14 cellular contexts compared by ENCODE assay signal in the genomic region with DNA sequence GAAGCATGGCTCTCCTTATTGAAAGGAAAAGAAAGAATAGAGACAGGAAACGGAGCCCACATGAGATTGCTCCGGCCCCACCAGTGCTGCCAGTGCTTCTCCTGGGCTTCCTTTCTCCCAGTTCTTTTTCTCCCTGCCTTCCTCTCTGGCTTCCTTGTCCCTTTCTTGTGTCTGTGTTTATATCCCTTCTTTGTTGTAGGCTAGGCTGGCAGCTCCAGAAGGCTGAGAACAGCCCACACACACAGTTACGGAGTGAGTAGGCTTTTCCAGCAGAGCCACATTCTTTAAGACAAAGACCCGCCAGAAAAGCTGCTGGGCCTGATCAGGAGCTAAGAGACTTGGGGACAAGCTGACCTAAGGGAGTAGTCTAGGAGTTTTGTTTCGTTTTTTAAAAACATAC. TPM values are rescaled to one million over a fixed set of nuclear protein-coding genes. Genes with fewer than 3 reads are reported as not detected.
DNase-seq lines count a peak whose midpoint lies in the region; TF ChIP-seq lines count a peak whose summit lies in the region.
"Had no signal": no experiment of that assay in that cellular context is flagged by ENCODE, and none has a peak within 500 bp of the region (broad histone marks: within the 10 kb centered on the region; RNA-seq: fewer than 3 reads in every experiment).

No MANE protein-coding gene starts in this region.

- H2BK120ac ChIP-seq in neuronal stem cell (ENCODE audit: low read depth, low read length), result no peak overlapping the region

- H3K9me3 ChIP-seq in left ventricle myocardium inferior (replicated peaks), result no peaks in the 10 kb centered on the region
- no peaks in the 10 kb centered on the region for H3K9me3 ChIP-seq in neuronal stem cell (replicated peaks in 1 of 2; ENCODE audit: control insufficient read depth in 2 of 2, insufficient read depth in 1 of 2, low read depth in 1 of 2, low read length in 2 of 2)
- no peaks in the 10 kb centered on the region for H3K9me3 ChIP-seq in uterus
- H3K9me3 ChIP-seq: right lobe of liver had no signal

- H3K27me3 ChIP-seq in left ventricle myocardium inferior (ENCODE audit: low read depth) (no peaks in the 10 kb centered on the region), neuronal stem cell (ENCODE audit: control insufficient read depth in 3 of 3, insufficient read depth in 3 of 3, low read depth in 1 of 3, low read length in 3 of 3) (no peaks in the 10 kb centered on the region), uterus (no peaks in the 10 kb centered on the region)
- H3K27me3 ChIP-seq: right lobe of liver had no signal

- no CpG with 5 or more reads among the region's 5 CpGs for WGBS in neuronal stem cell (ENCODE audit: extremely low coverage in 2 of 2, insufficient read length in 2 of 2, insufficient replicate concordance in 1 of 2), 2 donors

- H3K4me2 ChIP-seq in neuronal stem cell (ENCODE audit: insufficient read depth, low read length, poor library complexity, severe bottlenecking), result no peak overlapping the region

- peak overlapping the region; percentile 20 for H3K4me3 ChIP-seq in left ventricle myocardium inferior
- no peak overlapping the region for H3K4me3 ChIP-seq in neuronal stem cell (ENCODE audit: low read length in 2 of 2)
- H3K4me3 ChIP-seq in uterus, result no peak overlapping the region
- H3K4me3 ChIP-seq: right lobe of liver had no signal

- H3K27ac ChIP-seq in left ventricle myocardium inferior (replicated peaks) (peak overlapping the region; percentile 75), neuronal stem cell (replicated peaks; ENCODE audit: low read length) (peak overlapping the region; percentile 19), uterus (peak overlapping the region; percentile 75 to 81)
- H3K27ac ChIP-seq: 22Rv1 had no signal

- H4K8ac ChIP-seq in neuronal stem cell (ENCODE audit: low read depth, low read length), result no peak overlapping the region

- no peak overlapping the region for H3K4ac ChIP-seq in neuronal stem cell (ENCODE audit: low read length)

- no peak overlapping the region for H2BK15ac ChIP-seq in neuronal stem cell (ENCODE audit: low read length)

- no peak for TF ChIP-seq POLR2A in uterus (IDR thresholded peaks at IDR 0.05)

- H3K23ac ChIP-seq in neuronal stem cell (ENCODE audit: low read depth, low read length, poor library complexity), result no peak overlapping the region

- peak; percentile 60 for DNase-seq in DMS79 treated with DMSO at 0.1 percent for 48 hours (lab: John Stamatoyannopoulos, UW)
- DNase-seq in DMS79 (lab: John Stamatoyannopoulos, UW), result no peak
- no peak for DNase-seq in left ventricle myocardium inferior
- peak; percentile 79 for DNase-seq in neuronal stem cell (ENCODE audit: low spot score)
- DNase-seq in uterus, result peak in 1 of 2 donors; percentile 36
- DNase-seq in mesenteric fat pad (ENCODE audit: low spot score), result no peak
- no peak for DNase-seq in 8988T
- no peak for DNase-seq in activated gamma-delta T cell treated with Interleukin-2 at 50 U/mL for 16 hours
- DNase-seq: activated T-cell treated with anti-CD3 and anti-CD28 coated beads, Interleukin-2, amount 50 U/mL, for 72 hours; erythroblast; NCI-H524; right lobe of liver had no signal

- H4K91ac ChIP-seq in neuronal stem cell (ENCODE audit: low read depth, low read length, poor library complexity), result no peak overlapping the region

- no peak for TF ChIP-seq CTCF in left ventricle myocardium inferior (IDR thresholded peaks at IDR 0.05; ENCODE audit: borderline replicate concordance)
- TF ChIP-seq CTCF in uterus (IDR thresholded peaks at IDR 0.05), result no peak

- intact Hi-C loops in left ventricle myocardium inferior (cut with micrococcal nuclease), result no loop called here
- intact Hi-C loops in uterus (cut with DNase I; ENCODE audit: low total_unique reads), result no loop called here

- H3K14ac ChIP-seq in neuronal stem cell (ENCODE audit: low read length), result no peak overlapping the region

- no peaks in the 10 kb centered on the region for H3K79me1 ChIP-seq in neuronal stem cell (ENCODE audit: low read depth, low read length)

- no peak overlapping the region for H3K18ac ChIP-seq in neuronal stem cell (ENCODE audit: low read length)

- H2BK12ac ChIP-seq in neuronal stem cell (ENCODE audit: low read length), result no peak overlapping the region

- H3K4me1 ChIP-seq in left ventricle myocardium inferior, result peaks cover 81% of the 10 kb centered on the region
- H3K4me1 ChIP-seq in neuronal stem cell (ENCODE audit: control insufficient read depth in 2 of 2, insufficient read depth in 1 of 2, low read depth in 1 of 2, low read length in 2 of 2), result peaks cover 3 to 29% of the 10 kb centered on the region in 2 donors
- peaks cover 10 to 15% of the 10 kb centered on the region in 2 donors for H3K4me1 ChIP-seq in uterus
- H3K4me1 ChIP-seq: right lobe of liver had no signal

- H3K36me3 ChIP-seq in left ventricle myocardium inferior, result peaks cover 90% of the 10 kb centered on the region
- H3K36me3 ChIP-seq in neuronal stem cell (replicated peaks in 1 of 2; ENCODE audit: control insufficient read depth in 2 of 2, insufficient read depth in 2 of 2, low read length in 2 of 2), result peaks cover 17 to 86% of the 10 kb centered on the region in 2 donors
- no peaks in the 10 kb centered on the region for H3K36me3 ChIP-seq in uterus

- H2BK5ac ChIP-seq in neuronal stem cell (ENCODE audit: low read length), result no peak overlapping the region

- no peak overlapping the region for H3K9ac ChIP-seq in neuronal stem cell (ENCODE audit: low read depth, low read length, poor library complexity)

- H2AFZ ChIP-seq in neuronal stem cell (ENCODE audit: low read length), result peak overlapping the region; percentile 53

- H2AK5ac ChIP-seq in neuronal stem cell (ENCODE audit: low read depth, low read length), result no peak overlapping the region

RNA-seq across cellular contexts. Expression of a gene that starts 13.0 kb away (rescaled TPM):
- total RNA-seq in left ventricle myocardium inferior (70.3 TPM), uterus (10 to 100 TPM in 3 of 4 donors, 1 to 10 TPM in 1; 8.2 to 71.8 (median 28.1) TPM), mesenteric fat pad (23.1 TPM)
- 14.2 TPM for polyA plus RNA-seq in neuronal stem cell (2013, experiment 1 of 2)
- 14.6 TPM for polyA plus RNA-seq in neuronal stem cell (2013, experiment 2 of 2)

RNA-seq across cellular contexts. Expression of a gene that starts 30.6 kb away (rescaled TPM):
- total RNA-seq in left ventricle myocardium inferior (not detected), uterus (not detected), mesenteric fat pad (not detected)
- 0.53 TPM for polyA plus RNA-seq in neuronal stem cell (2013, experiment 1 of 2)
- 0.54 TPM for polyA plus RNA-seq in neuronal stem cell (2013, experiment 2 of 2)
- total RNA-seq: activated T-cell treated with anti-CD3 and anti-CD28 coated beads, Interleukin-2, amount 50 U/mL, for 72 hours; right lobe of liver; T-helper 2 cell treated with Interferon-gamma antibody and Interleukin-4, amounts not matched to agents 100 ng/mL and 5 ng/mL, for 36 hours had no signal

Comparison
In these comparisons a context has a peak if more than half of its experiments do, and no peak if none do; other contexts are left out.
1. DNase-seq: peak in DMS79 treated with DMSO at 0.1 percent for 48 hours (single experiment) and neuronal stem cell (single experiment); none in DMS79 (single experiment), left ventricle myocardium inferior (single experiment), mesenteric fat pad (single experiment), 8988T (single experiment) and activated gamma-delta T cell treated with Interleukin-2 at 50 U/mL for 16 hours (single experiment).
2. H3K27ac ChIP-seq: peak in every context shown above with its lines; median percentile 78 in uterus; 75 in left ventricle myocardium inferior; 19 in neuronal stem cell.